8 cellular contexts compared by ENCODE assay signal in the genomic region with DNA sequence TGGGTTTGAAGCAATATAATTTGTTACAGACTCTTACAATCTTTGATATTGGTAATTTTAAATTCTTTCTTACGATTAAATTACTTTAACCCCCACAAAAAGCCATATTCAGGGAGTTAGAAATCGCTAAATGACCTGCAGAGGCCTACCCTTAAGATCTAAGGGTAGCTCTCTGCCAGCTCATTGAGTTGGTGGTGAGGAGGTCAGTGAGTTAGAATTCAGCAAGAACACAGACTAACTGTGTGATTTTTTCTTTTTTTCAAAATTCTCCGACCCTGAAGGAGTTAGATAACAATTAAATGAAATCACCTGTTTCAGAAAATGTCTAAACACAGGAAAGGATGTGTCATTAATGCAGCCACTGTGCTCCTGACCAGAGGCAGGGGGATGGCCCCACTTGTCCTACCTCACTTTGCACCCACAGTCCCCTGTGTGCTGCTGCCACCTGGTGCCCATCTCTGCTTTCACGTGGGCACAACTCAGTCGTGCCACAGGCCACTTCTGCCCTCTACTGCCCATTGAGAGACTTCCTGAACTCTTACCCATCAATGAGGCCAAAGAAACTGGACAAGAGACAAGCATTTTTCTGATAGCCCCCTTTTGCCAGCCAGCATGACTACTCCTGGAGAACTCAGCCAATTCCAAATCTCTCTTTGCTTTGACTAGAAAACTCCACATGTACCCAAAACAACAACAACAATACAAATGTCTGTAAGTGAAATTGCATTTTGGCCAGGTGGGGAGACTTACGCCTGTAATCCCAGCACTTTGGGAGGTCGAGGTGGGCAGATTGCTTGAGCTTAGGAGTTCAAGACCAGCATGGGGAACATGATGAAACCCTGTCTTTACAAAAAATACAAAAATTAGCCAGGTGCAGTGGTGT. TPM values are rescaled to one million over a fixed set of nuclear protein-coding genes. Genes with fewer than 3 reads are reported as not detected.
DNase-seq lines count a peak whose midpoint lies in the region; ATAC-seq and TF ChIP-seq lines count a peak whose summit lies in the region.

No MANE protein-coding gene starts in this region.

- H3K4me1 ChIP-seq in HCT116 (ENCODE audit: control insufficient read depth in 1 of 2, insufficient read depth in 2 of 2, low read length in 2 of 2) (peaks cover 11 to 23% of the 10 kb centered on the region in 2 experiments; a peak in 3 of 4 replicates), psoas muscle (peaks cover 5% of the 10 kb centered on the region), vagina (peaks cover 15% of the 10 kb centered on the region)

- H3K27ac ChIP-seq in HCT116 (ENCODE audit: low read depth, low read length) (no peak overlapping the region), SU-DHL-6 (ENCODE audit: low read depth, low read length) (no peak overlapping the region), psoas muscle (no peak overlapping the region), vagina (no peak overlapping the region)

- H3K27me3 ChIP-seq in HCT116 (ENCODE audit: insufficient read depth, low read length) (no peaks in the 10 kb centered on the region; the same call in 1 of the 2 replicates), SU-DHL-6 (ENCODE audit: low read length) (no peaks in the 10 kb centered on the region), psoas muscle (ENCODE audit: insufficient read depth in 3 of 3, low read length in 2 of 3) (no peaks in the 10 kb centered on the region), vagina (no peaks in the 10 kb centered on the region)

- no peaks in the 10 kb centered on the region for H3K79me2 ChIP-seq in HCT116 (ENCODE audit: insufficient read depth, low read length)
- H3K79me2 ChIP-seq in SU-DHL-6 (ENCODE audit: insufficient read depth, low read length), result no peaks in the 10 kb centered on the region

- ATAC-seq in HCT116 (peak; percentile 94), Right ventricle myocardium superior (ENCODE audit: poor library complexity) (peak; percentile 93), psoas muscle (peak; percentile 97 to 99 (median 98))

- H3K36me3 ChIP-seq in HCT116 (ENCODE audit: control insufficient read depth in 1 of 2, insufficient read depth in 2 of 2, low read length in 2 of 2), result no peaks in the 10 kb centered on the region
- no peaks in the 10 kb centered on the region for H3K36me3 ChIP-seq in SU-DHL-6 (ENCODE audit: low read length)
- no peaks in the 10 kb centered on the region for H3K36me3 ChIP-seq in psoas muscle (ENCODE audit: insufficient read depth in 1 of 2, low read depth in 1 of 2)
- no peaks in the 10 kb centered on the region for H3K36me3 ChIP-seq in vagina

- RAD21 ChIA-PET in HCT116 (lab: Charles Lee; ENCODE audit: low non-redundant PET in 1 of 2, low total read pairs in 2 of 2, uncharacterized antibody in 2 of 2, unreplicated experiment in 2 of 2), result interaction anchor here (0.8 to 4.5 kb wide), 9 partner anchors 40 to 116 kb away, joined by 3 to 38 read pairs (median 5); partner anchors contain the start of gene DUSP23 (in 2 of the 2)

- H4K20me1 ChIP-seq in HCT116 (ENCODE audit: insufficient read depth), result no peaks in the 10 kb centered on the region
- no peaks in the 10 kb centered on the region for H4K20me1 ChIP-seq in SU-DHL-6 (ENCODE audit: low read depth, low read length)

- peak; percentile 99 to 100 (median 100) for TF ChIP-seq CTCF in HCT116 (IDR thresholded peaks at IDR 0.05 in 2 of 3, conservative IDR thresholded peaks at IDR 0.05 in 1 of 3; ENCODE audit: borderline replicate concordance in 1 of 3, insufficient read depth in 1 of 3, low read depth in 2 of 3, low read length in 2 of 3)
- TF ChIP-seq CTCF in SU-DHL-6 (IDR thresholded peaks at IDR 0.05; ENCODE audit: insufficient read depth, low read length, poor library complexity, severe bottlenecking), result peak; percentile 90
- peak; percentile 97 for TF ChIP-seq CTCF in psoas muscle (IDR thresholded peaks at IDR 0.05)
- TF ChIP-seq CTCF in vagina (IDR thresholded peaks at IDR 0.05), result peak; percentile 81 to 97 (median 97)

- BruUV-seq in HCT116 (replicated peaks; lab: Mats Ljungman, UMichigan), result no TSS peak

- H3K9ac ChIP-seq in HCT116 (ENCODE audit: low read length), result no peak overlapping the region
- H3K9ac ChIP-seq in SU-DHL-6 (ENCODE audit: low read length), result no peak overlapping the region

- H2AFZ ChIP-seq in HCT116 (ENCODE audit: low read depth, low read length, poor library complexity, severe bottlenecking), result no peak overlapping the region
- no peak overlapping the region for H2AFZ ChIP-seq in SU-DHL-6 (ENCODE audit: low read depth, low read length, severe bottlenecking)

- CTCF ChIA-PET in HCT116 (lab: Charles Lee), result interaction anchor here (0.7 to 8.5 kb wide), 24 partner anchors 9 to 759 kb away, joined by 3 to 249 read pairs (median 6); partner anchors contain the start of genes CFAP45, DUSP23 and FCRL6

- H3K9me3 ChIP-seq in HCT116 (ENCODE audit: control insufficient read depth in 1 of 2, insufficient read depth in 1 of 2, low read depth in 1 of 2, low read length in 2 of 2) (no peaks in the 10 kb centered on the region), SU-DHL-6 (ENCODE audit: insufficient read depth, low read length) (no peaks in the 10 kb centered on the region), psoas muscle (no peaks in the 10 kb centered on the region), vagina (no peaks in the 10 kb centered on the region)

- intact Hi-C loops in HCT116 (cut with micrococcal nuclease) (loop anchor here (1.0 to 10.0 kb wide), 10 partner anchors 37 to 757 kb away; partner anchors contain the start of gene DUSP23), Right ventricle myocardium superior (cut with DNase I) (loop anchor here (2.0 to 5.0 kb wide), 2 partner anchors 93 to 109 kb away; partner anchors contain the start of gene DUSP23), psoas muscle (cut with DNase I) (loop anchor here (1.0 to 10.0 kb wide), 5 partner anchors 92 to 757 kb away; partner anchors contain the start of gene DUSP23 (in 1 of the 2)), vagina (cut with DNase I) (loop anchor here (5.0 kb wide), 1 partner anchor 94 kb away; no protein-coding TSS in a partner anchor)

- TF ChIP-seq RAD21 in HCT116 (IDR thresholded peaks at IDR 0.05; ENCODE audit: low read depth), result peak; percentile 100

- no peaks in the 10 kb centered on the region for H3F3A ChIP-seq in SU-DHL-6 (ENCODE audit: insufficient read depth)

- H3K4me3 ChIP-seq in HCT116 (replicated peaks in 1 of 2; ENCODE audit: low read depth in 1 of 2, low read length in 2 of 2) (no peak overlapping the region), SU-DHL-6 (ENCODE audit: insufficient read depth, low read length, poor library complexity, severe bottlenecking) (no peak overlapping the region), psoas muscle (no peak overlapping the region), vagina (no peak overlapping the region)

- TF ChIP-seq POLR2A in HCT116 (IDR thresholded peaks at IDR 0.05; ENCODE audit: borderline replicate concordance, extremely low read depth, insufficient read depth, insufficient read length), result no peak
- no peak for TF ChIP-seq POLR2A in vagina (IDR thresholded peaks at IDR 0.05)

- H3K4me2 ChIP-seq in HCT116 (ENCODE audit: low read length), result no peak overlapping the region
- H3K4me2 ChIP-seq in SU-DHL-6 (ENCODE audit: low read depth, low read length, poor library complexity, severe bottlenecking), result no peak overlapping the region

- POLR2A ChIA-PET in HCT116 (lab: Charles Lee), result interaction anchor here (2.0 to 4.5 kb wide), 2 partner anchors 93 to 111 kb away, joined by 9 to 35 read pairs; partner anchors contain the start of gene DUSP23

- peak; percentile 88 for DNase-seq in G401 (ENCODE audit: low spot score)
- peak; percentile 87 for DNase-seq in HCT116 (ENCODE audit: low read depth, low spot score)
- peak; percentile 78 for DNase-seq in NCI-H1105 (lab: John Stamatoyannopoulos, UW)
- peak; percentile 70 for DNase-seq in activated naive CD4-positive, alpha-beta T cell treated with anti-CD3 and anti-CD28 coated beads, Interleukin-2, amount 50 U/mL, for 16 hours
- peak; percentile 88 for DNase-seq in Right ventricle myocardium superior
- DNase-seq in psoas muscle, result peak; percentile 79 to 88
- no peak for DNase-seq in vagina (ENCODE audit: extremely low spot score in 2 of 2)

- 47 to 49% (median 48%) methylated on average over 7 of the region's 7 CpGs for WGBS in psoas muscle, 3 donors

- in situ Hi-C loops in G401 (cut with HindIII; ENCODE audit: low sequenced_read_pairs), result no loop called here

- H3K9me2 ChIP-seq in HCT116 (ENCODE audit: insufficient read depth) (no peaks in the 10 kb centered on the region), SU-DHL-6 (replicated peaks; ENCODE audit: insufficient read depth, low read length) (no peaks in the 10 kb centered on the region)

TF ChIP-seq in HCT116, 20 proteins besides CTCF, POLR2A, EP300 and RAD21 (continues in another document):
- TF ChIP-seq CEBPB (IDR thresholded peaks at IDR 0.05; ENCODE audit: low read depth) (no peak), SIN3A (IDR thresholded peaks at IDR 0.05; ENCODE audit: low read depth) (no peak), ELF1 (IDR thresholded peaks at IDR 0.05; ENCODE audit: borderline replicate concordance, low read depth) (no peak), SRF (IDR thresholded peaks at IDR 0.05; ENCODE audit: low read depth) (no peak)
- TF ChIP-seq, protein P1, sequence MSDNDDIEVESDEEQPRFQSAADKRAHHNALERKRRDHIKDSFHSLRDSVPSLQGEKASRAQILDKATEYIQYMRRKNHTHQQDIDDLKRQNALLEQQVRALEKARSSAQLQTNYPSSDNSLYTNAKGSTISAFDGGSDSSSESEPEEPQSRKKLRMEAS (IDR thresholded peaks at IDR 0.05), result peak; percentile 44; the same call in 1 of the 2 replicates

RNA-seq across cellular contexts. Expression of gene CFAP45, which starts 8.4 kb away (rescaled TPM):
- not detected in 2 replicates for total RNA-seq in G401 (2014; rRNA removed; shearing (Covaris generic))
- 0.59 TPM for total RNA-seq in HCT116 (2021; ENCODE audit: unreplicated experiment)
- 0.52 and 0.91 TPM in 2 replicates for polyA plus RNA-seq in HCT116 (2012)
- total RNA-seq in Right ventricle myocardium superior, result 1.2 TPM
- under 1 TPM in 1 of 4 donors, not detected in 3; 0.42 TPM for total RNA-seq in psoas muscle
- under 1 TPM; 0.04 to 0.25 (median 0.13) TPM for polyA plus RNA-seq in psoas muscle
- total RNA-seq in vagina, result not detected

RNA-seq across cellular contexts. Expression of gene VSIG8, which starts 29.1 kb away (rescaled TPM):
- not detected in 2 replicates for total RNA-seq in G401 (2014; rRNA removed; shearing (Covaris generic))
- not detected for total RNA-seq in HCT116 (2021; ENCODE audit: unreplicated experiment)
- polyA plus RNA-seq in HCT116 (2012), result 0.05 TPM in 1 of 2 replicates, not detected in the other
- total RNA-seq in Right ventricle myocardium superior, result not detected
- total RNA-seq in psoas muscle, result not detected
- not detected for polyA plus RNA-seq in psoas muscle
- not detected for total RNA-seq in vagina

RNA-seq across cellular contexts. Expression of gene TAGLN2, which starts 33.8 kb away (rescaled TPM):
- total RNA-seq in G401 (2014; rRNA removed; shearing (Covaris generic)), result 27.1 and 49.8 TPM in 2 replicates
- total RNA-seq in HCT116 (2021; ENCODE audit: unreplicated experiment) (127 TPM), Right ventricle myocardium superior (116 TPM), psoas muscle (10 to 100 TPM; 42.8 to 61.3 (median 45.6) TPM), vagina (290 TPM)
- 174 and 182 TPM in 2 replicates for polyA plus RNA-seq in HCT116 (2012)
- polyA plus RNA-seq in psoas muscle, result 10 to 100 TPM; 29.6 to 91.6 (median 56.1) TPM

RNA-seq across cellular contexts. Expression of gene IGSF9, which starts 53.9 kb away (rescaled TPM):
- not detected in 2 replicates for total RNA-seq in G401 (2014; rRNA removed; shearing (Covaris generic))
- total RNA-seq in HCT116 (2021; ENCODE audit: unreplicated experiment), result 10.3 TPM
- polyA plus RNA-seq in HCT116 (2012), result 3.9 and 4.4 TPM in 2 replicates
- total RNA-seq in Right ventricle myocardium superior, result 0.30 TPM
- total RNA-seq in psoas muscle, result not detected
- polyA plus RNA-seq in psoas muscle, result under 1 TPM in 2 of 3 donors, not detected in 1; 0.01 TPM
- total RNA-seq in vagina, result 5.6 TPM

Comparison
In these comparisons a context has a peak if more than half of its experiments do, and no peak if none do; other contexts are left out.
1. DNase-seq: peak in G401 (single experiment), HCT116 (single experiment), NCI-H1105 (single experiment), activated naive CD4-positive, alpha-beta T cell treated with anti-CD3 and anti-CD28 coated beads, Interleukin-2, amount 50 U/mL, for 16 hours (single experiment), Right ventricle myocardium superior (single experiment) and psoas muscle (2 of 2); none in vagina (0 of 2).
2. Peak in every context shown above with its lines, with median percentiles within 50 percentile points of each other: ATAC-seq and CTCF ChIP-seq.